Comparison of ENCODE assay signal across 1 cellular context in genomic region chr17:28470266-28471126, GRCh38.
TF ChIP-seq lines count a peak whose summit lies in the region.

No MANE protein-coding gene starts in this region.

TF ChIP-seq in K562, 482 proteins besides CTCF, POLR2A, EP300 and RAD21 (continued from another document):
- TF ChIP-seq ZNF197 (CRISPR knock-in tag; IDR thresholded peaks at IDR 0.05; ENCODE audit: low read depth), result no peak
- no peak for TF ChIP-seq HINFP (tag; conservative IDR thresholded peaks at IDR 0.05; ENCODE audit: low read depth)
- TF ChIP-seq SP1 (CRISPR knock-in tag; IDR thresholded peaks at IDR 0.05), result no peak
- no peak for TF ChIP-seq TRIM28 (IDR thresholded peaks at IDR 0.05)
- no peak for TF ChIP-seq NR2F6 (CRISPR knock-in tag; IDR thresholded peaks at IDR 0.05)
- TF ChIP-seq TBP (optimal IDR thresholded peaks at IDR 0.05; ENCODE audit: low read depth, low read length), result no peak
- no peak for TF ChIP-seq TCF7 (IDR thresholded peaks at IDR 0.05; ENCODE audit: borderline replicate concordance)
- peak; percentile 32; the same call in 1 of the 2 replicates for TF ChIP-seq TAL1 (IDR thresholded peaks at IDR 0.05)
- peak; percentile 87 for TF ChIP-seq ZBTB17 (CRISPR knock-in tag; IDR thresholded peaks at IDR 0.05)
- peak; percentile 27; the same call in 1 of the 2 replicates for TF ChIP-seq TEAD4 (IDR thresholded peaks at IDR 0.05; ENCODE audit: low read length)
- no peak for TF ChIP-seq TEAD4 (CRISPR knock-in tag; IDR thresholded peaks at IDR 0.05; ENCODE audit: borderline replicate concordance)
- TF ChIP-seq ZBTB9 (CRISPR knock-in tag; IDR thresholded peaks at IDR 0.05), result no peak
- no peak for TF ChIP-seq POLR3G (IDR thresholded peaks at IDR 0.05; ENCODE audit: extremely low read depth, insufficient read length, insufficient replicate concordance)
- no peak for TF ChIP-seq KDM5B (IDR thresholded peaks at IDR 0.05; ENCODE audit: insufficient replicate concordance, low read depth, low read length)
- no peak for TF ChIP-seq MITF (IDR thresholded peaks at IDR 0.05)
- no peak for TF ChIP-seq CTBP1 (IDR thresholded peaks at IDR 0.05; ENCODE audit: borderline replicate concordance)
- no peak for TF ChIP-seq FOXK1 (CRISPR knock-in tag; IDR thresholded peaks at IDR 0.05; ENCODE audit: borderline replicate concordance)
- no peak for TF ChIP-seq MCM7 (IDR thresholded peaks at IDR 0.05)
- TF ChIP-seq MLLT1 (IDR thresholded peaks at IDR 0.05), result peak in 1 of 2 experiments; percentile 60; a peak in 1 of 4 replicates
- TF ChIP-seq CBFA2T3 (IDR thresholded peaks at IDR 0.05), result peak; percentile 34; the same call in 1 of the 2 replicates
- TF ChIP-seq CBFA2T2 (conservative IDR thresholded peaks at IDR 0.05), result 0 out of 2 replicates have a peak, but pooled peaks have one; percentile 12
- TF ChIP-seq ZSCAN32 (CRISPR knock-in tag; IDR thresholded peaks at IDR 0.05), result no peak
